In genomic region chr10:114068054-114068707, GRCh38 we compare ENCODE assay signal across 15 cellular contexts. TPM values are rescaled to one million over a fixed set of nuclear protein-coding genes. Genes with fewer than 3 reads are reported as not detected.
DNase-seq lines count a peak whose midpoint lies in the region; ATAC-seq, FAIRE-seq and TF ChIP-seq lines count a peak whose summit lies in the region.
"Had no signal": no experiment of that assay in that cellular context is flagged by ENCODE, and none has a peak within 500 bp of the region (broad histone marks: within the 10 kb centered on the region; RNA-seq: fewer than 3 reads in every experiment).

No MANE protein-coding gene starts in this region.

- intact Hi-C loops in activated CD8-positive, alpha-beta T cell treated with anti-CD3 and anti-CD28 coated beads for 36 hours (cut with micrococcal nuclease) = no loop called here

- no peaks in the 10 kb centered on the region for H4K20me1 ChIP-seq in Karpas-422 (ENCODE audit: insufficient read depth, low read depth, low read length)

- no peaks in the 10 kb centered on the region for H3K79me2 ChIP-seq in Karpas-422 (ENCODE audit: low read length)

- peak overlapping the region; percentile 22 for H3K27ac Mint-ChIP-seq in activated CD8-positive, alpha-beta T cell treated with anti-CD3 and anti-CD28 coated beads, Interleukin-2, amount 10 ng/mL, durations not matched to agents 7 days and 5 days
- H3K27ac Mint-ChIP-seq in activated CD8-positive, alpha-beta T cell treated with anti-CD3 and anti-CD28 coated beads for 36 hours = no peak overlapping the region
- H3K27ac Mint-ChIP-seq in stimulated activated effector memory CD8-positive, alpha-beta T cell treated with anti-CD3 and anti-CD28 coated beads, Interleukin-12 subunit alpha, Interleukin-12 subunit beta, amount 100 ng/mL, for 72 hours = peak overlapping the region; percentile 65
- H3K27ac Mint-ChIP-seq: H9, IgD-negative memory B cell, progenitor cell of endocrine pancreas had no signal

- peak overlapping the region; percentile 63 for H3K27ac ChIP-seq in epithelial cell of prostate
- H3K27ac ChIP-seq in Karpas-422 (ENCODE audit: low read length) = no peak overlapping the region
- H3K27ac ChIP-seq: lower lobe of right lung, thyroid gland had no signal

- POLR2A ChIA-PET in activated CD8-positive, alpha-beta T cell treated with anti-CD3 and anti-CD28 coated beads, Interleukin-2, amount 10 ng/mL, durations not matched to agents 7 days and 5 days (lab: Charles Lee) = no interaction called here
- POLR2A ChIA-PET in activated CD8-positive, alpha-beta T cell treated with anti-CD3 and anti-CD28 coated beads for 36 hours (lab: Charles Lee) = interaction anchor here (1.1 kb wide), 1 partner anchor 15 kb away, joined by 3 read pairs; no protein-coding TSS in a partner anchor

- CTCF ChIA-PET in activated CD8-positive, alpha-beta T cell treated with anti-CD3 and anti-CD28 coated beads, Interleukin-2, amount 10 ng/mL, durations not matched to agents 7 days and 5 days (lab: Charles Lee) = interaction anchor here (0.6 to 1.7 kb wide), 10 partner anchors 8 to 210 kb away, joined by 3 to 9 read pairs (median 3); partner anchors contain the start of gene ADRB1
- CTCF ChIA-PET in activated CD8-positive, alpha-beta T cell treated with anti-CD3 and anti-CD28 coated beads for 36 hours (lab: Charles Lee) = interaction anchor here (1.0 to 1.4 kb wide), 3 partner anchors 8 to 114 kb away, joined by 3 to 4 read pairs (median 3); no protein-coding TSS in a partner anchor

- no peak for DNase-seq in activated CD8-positive, alpha-beta T cell treated with anti-CD3 and anti-CD28 coated beads, Interleukin-2, amount 10 ng/mL, durations not matched to agents 7 days and 5 days
- DNase-seq in activated CD8-positive, alpha-beta T cell treated with anti-CD3 and anti-CD28 coated beads for 36 hours = no peak
- DNase-seq in OCI-M1 (lab: John Stamatoyannopoulos, UW) = peak; percentile 57
- peak; percentile 64 for DNase-seq in epithelial cell of prostate (ENCODE audit: low read depth, low spot score)
- no peak for DNase-seq in stimulated activated effector memory CD8-positive, alpha-beta T cell treated with anti-CD3 and anti-CD28 coated beads, Interleukin-12 subunit alpha, Interleukin-12 subunit beta, amount 100 ng/mL, for 72 hours (ENCODE audit: low spot score in 2 of 2)
- no peak for DNase-seq in central memory CD4-positive, alpha-beta T cell
- no peak for DNase-seq in D721Med (ENCODE audit: insufficient read length, low spot score)
- no peak for DNase-seq in Karpas-422
- DNase-seq: activated CD4-positive, CD25-positive, alpha-beta regulatory T cell; H9; lower lobe of right lung; SIG-M5; thyroid gland had no signal

- no peaks in the 10 kb centered on the region for H3K9me3 Mint-ChIP-seq in activated CD8-positive, alpha-beta T cell treated with anti-CD3 and anti-CD28 coated beads, Interleukin-2, amount 10 ng/mL, durations not matched to agents 7 days and 5 days (ENCODE audit: insufficient read depth)
- no peaks in the 10 kb centered on the region for H3K9me3 Mint-ChIP-seq in activated CD8-positive, alpha-beta T cell treated with anti-CD3 and anti-CD28 coated beads for 36 hours
- no peaks in the 10 kb centered on the region for H3K9me3 Mint-ChIP-seq in stimulated activated effector memory CD8-positive, alpha-beta T cell treated with anti-CD3 and anti-CD28 coated beads, Interleukin-12 subunit alpha, Interleukin-12 subunit beta, amount 100 ng/mL, for 72 hours
- H3K9me3 Mint-ChIP-seq: H9, IgD-negative memory B cell had no signal

- H3K27me3 ChIP-seq in Karpas-422 (ENCODE audit: low read length) = no peaks in the 10 kb centered on the region
- H3K27me3 ChIP-seq: thyroid gland had no signal

- peaks cover 24% of the 10 kb centered on the region for H3K27me3 Mint-ChIP-seq in activated CD8-positive, alpha-beta T cell treated with anti-CD3 and anti-CD28 coated beads, Interleukin-2, amount 10 ng/mL, durations not matched to agents 7 days and 5 days (ENCODE audit: low read depth)
- H3K27me3 Mint-ChIP-seq in activated CD8-positive, alpha-beta T cell treated with anti-CD3 and anti-CD28 coated beads for 36 hours = peaks cover 5% of the 10 kb centered on the region
- H3K27me3 Mint-ChIP-seq: IgD-negative memory B cell had no signal

- no peak overlapping the region for H3K9ac ChIP-seq in Karpas-422 (ENCODE audit: low read length)

- no peak for TF ChIP-seq CTCF in activated CD8-positive, alpha-beta T cell treated with anti-CD3 and anti-CD28 coated beads for 36 hours (IDR thresholded peaks at IDR 0.05)
- no peak for TF ChIP-seq CTCF in D721Med (IDR thresholded peaks at IDR 0.05; ENCODE audit: insufficient read depth, missing control alignments)

- H3K4me1 ChIP-seq in Karpas-422 (ENCODE audit: low read length) = no peaks in the 10 kb centered on the region

- no peak for FAIRE-seq in D721Med (lab: Jason Lieb, UNC)

- no peak overlapping the region for H3K4me2 ChIP-seq in Karpas-422 (ENCODE audit: low read depth, low read length, poor library complexity, severe bottlenecking)

- no peaks in the 10 kb centered on the region for H3K9me3 ChIP-seq in Karpas-422 (ENCODE audit: low read length)
- H3K9me3 ChIP-seq: lower lobe of right lung, thyroid gland had no signal

- peaks cover 25% of the 10 kb centered on the region for H3K4me1 Mint-ChIP-seq in activated CD8-positive, alpha-beta T cell treated with anti-CD3 and anti-CD28 coated beads, Interleukin-2, amount 10 ng/mL, durations not matched to agents 7 days and 5 days (ENCODE audit: low read depth)
- H3K4me1 Mint-ChIP-seq in activated CD8-positive, alpha-beta T cell treated with anti-CD3 and anti-CD28 coated beads for 36 hours (ENCODE audit: low read depth) = peaks cover 15% of the 10 kb centered on the region
- peaks cover 9% of the 10 kb centered on the region for H3K4me1 Mint-ChIP-seq in stimulated activated effector memory CD8-positive, alpha-beta T cell treated with anti-CD3 and anti-CD28 coated beads, Interleukin-12 subunit alpha, Interleukin-12 subunit beta, amount 100 ng/mL, for 72 hours
- H3K4me1 Mint-ChIP-seq: H9 had no signal

- no peak overlapping the region for H2AFZ ChIP-seq in Karpas-422 (ENCODE audit: low read length)

- no peaks in the 10 kb centered on the region for H3K9me2 ChIP-seq in Karpas-422 (replicated peaks; ENCODE audit: insufficient read depth, low read length)

- no peaks in the 10 kb centered on the region for H3K36me3 ChIP-seq in Karpas-422 (ENCODE audit: insufficient read depth, low read length)
- H3K36me3 ChIP-seq: lower lobe of right lung, thyroid gland had no signal

- H3K36me3 Mint-ChIP-seq in activated CD8-positive, alpha-beta T cell treated with anti-CD3 and anti-CD28 coated beads, Interleukin-2, amount 10 ng/mL, durations not matched to agents 7 days and 5 days (ENCODE audit: low read depth) = no peaks in the 10 kb centered on the region
- H3K36me3 Mint-ChIP-seq in activated CD8-positive, alpha-beta T cell treated with anti-CD3 and anti-CD28 coated beads for 36 hours (ENCODE audit: low read depth) = no peaks in the 10 kb centered on the region
- no peaks in the 10 kb centered on the region for H3K36me3 Mint-ChIP-seq in stimulated activated effector memory CD8-positive, alpha-beta T cell treated with anti-CD3 and anti-CD28 coated beads, Interleukin-12 subunit alpha, Interleukin-12 subunit beta, amount 100 ng/mL, for 72 hours
- H3K36me3 Mint-ChIP-seq: IgD-negative memory B cell had no signal

- peak; percentile 19 for ATAC-seq in activated CD8-positive, alpha-beta T cell treated with anti-CD3 and anti-CD28 coated beads, Interleukin-2, amount 10 ng/mL, durations not matched to agents 7 days and 5 days
- no peak for ATAC-seq in activated CD8-positive, alpha-beta T cell treated with anti-CD3 and anti-CD28 coated beads for 36 hours
- no peak for ATAC-seq in stimulated activated effector memory CD8-positive, alpha-beta T cell treated with anti-CD3 and anti-CD28 coated beads, Interleukin-12 subunit alpha, Interleukin-12 subunit beta, amount 100 ng/mL, for 72 hours
- ATAC-seq: lower lobe of right lung had no signal

- H3K4me3 Mint-ChIP-seq in activated CD8-positive, alpha-beta T cell treated with anti-CD3 and anti-CD28 coated beads, Interleukin-2, amount 10 ng/mL, durations not matched to agents 7 days and 5 days = peak overlapping the region; percentile 13
- H3K4me3 Mint-ChIP-seq in activated CD8-positive, alpha-beta T cell treated with anti-CD3 and anti-CD28 coated beads for 36 hours = no peak overlapping the region
- H3K4me3 Mint-ChIP-seq in stimulated activated effector memory CD8-positive, alpha-beta T cell treated with anti-CD3 and anti-CD28 coated beads, Interleukin-12 subunit alpha, Interleukin-12 subunit beta, amount 100 ng/mL, for 72 hours = no peak overlapping the region
- H3K4me3 Mint-ChIP-seq: H9 had no signal

- no peak overlapping the region for H3K4me3 ChIP-seq in Karpas-422 (ENCODE audit: low read length)
- H3K4me3 ChIP-seq: lower lobe of right lung, thyroid gland had no signal

RNA-seq across cellular contexts. Expression of gene ADRB1, which starts 24.5 kb away (rescaled TPM):
- under 1 TPM; 0.29 to 0.45 TPM for total RNA-seq in activated CD8-positive, alpha-beta T cell treated with anti-CD3 and anti-CD28 coated beads, Interleukin-2, amount 10 ng/mL, durations not matched to agents 7 days and 5 days
- total RNA-seq in activated CD8-positive, alpha-beta T cell treated with anti-CD3 and anti-CD28 coated beads for 36 hours = under 1 TPM; 0.27 to 0.40 TPM
- total RNA-seq in Karpas-422 (2014; rRNA removed; shearing (Covaris generic); ENCODE audit: low replicate concordance) = not detected in 2 replicates
- total RNA-seq: progenitor cell of endocrine pancreas had no signal

Comparison
In these comparisons a context has a peak if more than half of its experiments do, and no peak if none do; other contexts are left out.
1. DNase-seq: peak in OCI-M1 (single experiment) and epithelial cell of prostate (single experiment); none in activated CD8-positive, alpha-beta T cell treated with anti-CD3 and anti-CD28 coated beads, Interleukin-2, amount 10 ng/mL, durations not matched to agents 7 days and 5 days (single experiment), activated CD8-positive, alpha-beta T cell treated with anti-CD3 and anti-CD28 coated beads for 36 hours (single experiment), stimulated activated effector memory CD8-positive, alpha-beta T cell treated with anti-CD3 and anti-CD28 coated beads, Interleukin-12 subunit alpha, Interleukin-12 subunit beta, amount 100 ng/mL, for 72 hours (0 of 2), central memory CD4-positive, alpha-beta T cell (single experiment), D721Med (single experiment) and Karpas-422 (single experiment).